ENCODE assay signal across 30 cellular contexts in the genomic region with DNA sequence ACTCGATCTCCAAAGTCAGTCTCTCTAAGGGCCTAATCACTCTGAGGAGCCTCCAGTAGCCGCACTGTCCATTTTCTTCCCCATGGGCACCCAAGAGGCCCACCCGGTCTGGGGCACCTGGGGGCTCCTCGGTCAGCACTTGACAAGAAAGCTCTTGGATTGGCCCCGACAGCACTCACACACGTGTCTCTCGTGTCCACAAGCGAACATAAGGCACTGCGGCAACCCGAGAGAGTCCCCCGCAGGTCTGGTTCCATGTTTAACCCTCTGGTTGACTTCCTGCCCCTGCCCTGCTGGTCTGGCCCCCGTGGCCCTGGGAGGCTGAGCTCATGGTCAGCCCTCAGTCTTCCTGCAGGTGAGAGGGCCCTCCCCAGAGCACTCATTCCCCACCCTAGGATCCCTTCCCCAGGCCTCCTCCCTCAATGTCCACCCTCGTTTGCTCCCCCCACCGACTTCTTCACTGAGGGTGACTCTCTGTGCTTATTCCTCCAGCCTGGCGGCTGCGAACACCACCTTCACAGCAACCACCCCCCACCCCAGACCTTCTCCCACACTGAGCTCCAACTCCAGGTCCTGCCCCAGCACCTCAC. TPM values are rescaled to one million over a fixed set of nuclear protein-coding genes. Genes with fewer than 3 reads are reported as not detected.
"Had no signal": no experiment of that assay in that cellular context is flagged by ENCODE, and none has a peak within 500 bp of the region (broad histone marks: within the 10 kb centered on the region; RNA-seq: fewer than 3 reads in every experiment).

No MANE protein-coding gene starts in this region.

- H3K27me3 Mint-ChIP-seq: activated naive CD8-positive, alpha-beta T cell treated with anti-CD3 and anti-CD28 coated beads for 36 hours; stimulated activated naive CD8-positive, alpha-beta T cell treated with anti-CD3 and anti-CD28 coated beads, Interleukin-15, amount 100 ng/mL, for 72 hours had no signal

- H3K36me3 ChIP-seq: prostate gland had no signal

- H3K4me3 ChIP-seq: mucosa of descending colon, prostate gland, skin epidermis, tibial artery had no signal

- H3K36me3 Mint-ChIP-seq: activated naive CD8-positive, alpha-beta T cell treated with anti-CD3 and anti-CD28 coated beads for 36 hours; stimulated activated effector memory CD8-positive, alpha-beta T cell treated with anti-CD3 and anti-CD28 coated beads, Interleukin-12 subunit alpha, Interleukin-12 subunit beta, amount 100 ng/mL, for 72 hours had no signal

- FAIRE-seq: bronchial epithelial cell, islet of Langerhans had no signal

- H3K9me3 ChIP-seq: mucosa of descending colon, prostate gland, tibial artery had no signal

- H3K4me3 Mint-ChIP-seq: activated B cell treated with CpG ODN at 0.5 μM for 24 hours; activated CD4-positive, alpha-beta T cell treated with anti-CD3 and anti-CD28 coated beads for 36 hours; activated naive CD8-positive, alpha-beta T cell treated with anti-CD3 and anti-CD28 coated beads for 36 hours; activated T-cell treated with anti-CD3 and anti-CD28 coated beads, Interleukin-2, amount 50 U/mL, for 24 hours; activated T-helper 17 cell treated with anti-CD3 and anti-CD28 coated beads, Interleukin-2, amount 50 U/mL, for 72 hours; dendritic cell treated with granulocyte-macrophage colony-stimulating factor and Interleukin-4, amounts not matched to agents 40 ng/mL and 50 ng/mL, for 4 days; stimulated activated effector memory CD8-positive, alpha-beta T cell treated with anti-CD3 and anti-CD28 coated beads, Interleukin-12 subunit alpha, Interleukin-12 subunit beta, amount 100 ng/mL, for 72 hours; stimulated activated naive CD8-positive, alpha-beta T cell treated with anti-CD3 and anti-CD28 coated beads, Interleukin-15, amount 100 ng/mL, for 72 hours; T-helper 1 cell treated with Interleukin-12 subunit alpha and Interleukin-12 subunit beta and Interleukin-4 antibody, amounts not matched to agents 30 μg/mL and 1 μg/mL, for 36 hours had no signal

- H3K9me3 Mint-ChIP-seq: activated B cell treated with CpG ODN at 0.5 μM for 24 hours; activated naive CD8-positive, alpha-beta T cell treated with anti-CD3 and anti-CD28 coated beads for 36 hours; activated T-cell treated with anti-CD3 and anti-CD28 coated beads, Interleukin-2, amount 50 U/mL, for 24 hours; activated T-helper 17 cell treated with anti-CD3 and anti-CD28 coated beads, Interleukin-2, amount 50 U/mL, for 72 hours; dendritic cell treated with granulocyte-macrophage colony-stimulating factor and Interleukin-4, amounts not matched to agents 40 ng/mL and 50 ng/mL, for 4 days; stimulated activated effector memory CD8-positive, alpha-beta T cell treated with anti-CD3 and anti-CD28 coated beads, Interleukin-12 subunit alpha, Interleukin-12 subunit beta, amount 100 ng/mL, for 72 hours; stimulated activated naive CD8-positive, alpha-beta T cell treated with anti-CD3 and anti-CD28 coated beads, Interleukin-15, amount 100 ng/mL, for 72 hours; T-helper 1 cell treated with Interleukin-12 subunit alpha and Interleukin-12 subunit beta and Interleukin-4 antibody, amounts not matched to agents 30 μg/mL and 1 μg/mL, for 36 hours had no signal

- H3K4me1 ChIP-seq: prostate gland, tibial artery had no signal

- H3K27ac Mint-ChIP-seq: activated B cell treated with CpG ODN at 0.5 μM for 24 hours; activated CD4-positive, alpha-beta T cell treated with anti-CD3 and anti-CD28 coated beads for 36 hours; activated naive CD8-positive, alpha-beta T cell treated with anti-CD3 and anti-CD28 coated beads for 36 hours; activated T-cell treated with anti-CD3 and anti-CD28 coated beads, Interleukin-2, amount 50 U/mL, for 24 hours; activated T-helper 17 cell treated with anti-CD3 and anti-CD28 coated beads, Interleukin-2, amount 50 U/mL, for 72 hours; dendritic cell treated with granulocyte-macrophage colony-stimulating factor and Interleukin-4, amounts not matched to agents 40 ng/mL and 50 ng/mL, for 4 days; stimulated activated effector memory CD8-positive, alpha-beta T cell treated with anti-CD3 and anti-CD28 coated beads, Interleukin-12 subunit alpha, Interleukin-12 subunit beta, amount 100 ng/mL, for 72 hours; stimulated activated naive CD8-positive, alpha-beta T cell treated with anti-CD3 and anti-CD28 coated beads, Interleukin-15, amount 100 ng/mL, for 72 hours; T-helper 1 cell treated with Interleukin-12 subunit alpha and Interleukin-12 subunit beta and Interleukin-4 antibody, amounts not matched to agents 30 μg/mL and 1 μg/mL, for 36 hours had no signal

- H3K27ac ChIP-seq: prostate gland, skin epidermis, tibial artery had no signal

- H3K4me1 Mint-ChIP-seq: activated B cell treated with CpG ODN at 0.5 μM for 24 hours; activated CD4-positive, alpha-beta T cell treated with anti-CD3 and anti-CD28 coated beads for 36 hours; activated naive CD8-positive, alpha-beta T cell treated with anti-CD3 and anti-CD28 coated beads for 36 hours; activated T-helper 17 cell treated with anti-CD3 and anti-CD28 coated beads, Interleukin-2, amount 50 U/mL, for 72 hours; stimulated activated effector memory CD8-positive, alpha-beta T cell treated with anti-CD3 and anti-CD28 coated beads, Interleukin-12 subunit alpha, Interleukin-12 subunit beta, amount 100 ng/mL, for 72 hours; stimulated activated naive CD8-positive, alpha-beta T cell treated with anti-CD3 and anti-CD28 coated beads, Interleukin-15, amount 100 ng/mL, for 72 hours had no signal

- DNase-seq: activated B cell treated with CpG ODN at 0.5 μM for 24 hours; activated CD4-positive, alpha-beta T cell treated with anti-CD3 and anti-CD28 coated beads for 36 hours; activated CD4-positive, alpha-beta T cell treated with anti-CD3 and anti-CD28 coated beads, Interleukin-2, amount 50 U/mL, for 4 hours; activated CD8-positive, alpha-beta memory T cell treated with anti-CD3 and anti-CD28 coated beads for 24 hours; activated CD8-positive, alpha-beta memory T cell treated with anti-CD3 and anti-CD28 coated beads, Interleukin-2, amount 50 U/mL, for 4 hours; activated naive CD8-positive, alpha-beta T cell treated with anti-CD3 and anti-CD28 coated beads for 36 hours; activated T-cell treated with anti-CD3 and anti-CD28 coated beads, Interleukin-2, amount 50 U/mL, for 24 hours; amygdala; effector CD4-positive, alpha-beta T cell; foreskin melanocyte; hypothalamus; mesendoderm; mucosa of descending colon; right cardiac atrium; stimulated activated CD4-positive, alpha-beta T cell treated with anti-CD3 and anti-CD28 coated beads, Interleukin-2, amount 100 ng/mL, for 24 hours; stimulated activated naive CD8-positive, alpha-beta T cell treated with anti-CD3 and anti-CD28 coated beads, Interleukin-15, amount 100 ng/mL, for 72 hours; T1000; tibial artery had no signal

- ATAC-seq: activated CD4-positive, alpha-beta T cell treated with anti-CD3 and anti-CD28 coated beads for 36 hours; activated T-helper 17 cell treated with anti-CD3 and anti-CD28 coated beads, Interleukin-2, amount 50 U/mL, for 72 hours; mucosa of descending colon; right cardiac atrium; stimulated activated effector memory CD8-positive, alpha-beta T cell treated with anti-CD3 and anti-CD28 coated beads, Interleukin-12 subunit alpha, Interleukin-12 subunit beta, amount 100 ng/mL, for 72 hours; stimulated activated naive CD8-positive, alpha-beta T cell treated with anti-CD3 and anti-CD28 coated beads, Interleukin-15, amount 100 ng/mL, for 72 hours had no signal

RNA-seq across cellular contexts. Expression of a gene that starts 16.3 kb away (rescaled TPM):
- total RNA-seq: activated B cell treated with CpG ODN at 0.5 μM for 24 hours; activated T-helper 17 cell treated with anti-CD3 and anti-CD28 coated beads, Interleukin-2, amount 50 U/mL, for 72 hours; bronchial epithelial cell; lower leg skin; mucosa of descending colon; osteocyte had no signal
- polyA plus RNA-seq: neural cell, urinary bladder had no signal
